14 cellular contexts compared by ENCODE assay signal in the genomic region with DNA sequence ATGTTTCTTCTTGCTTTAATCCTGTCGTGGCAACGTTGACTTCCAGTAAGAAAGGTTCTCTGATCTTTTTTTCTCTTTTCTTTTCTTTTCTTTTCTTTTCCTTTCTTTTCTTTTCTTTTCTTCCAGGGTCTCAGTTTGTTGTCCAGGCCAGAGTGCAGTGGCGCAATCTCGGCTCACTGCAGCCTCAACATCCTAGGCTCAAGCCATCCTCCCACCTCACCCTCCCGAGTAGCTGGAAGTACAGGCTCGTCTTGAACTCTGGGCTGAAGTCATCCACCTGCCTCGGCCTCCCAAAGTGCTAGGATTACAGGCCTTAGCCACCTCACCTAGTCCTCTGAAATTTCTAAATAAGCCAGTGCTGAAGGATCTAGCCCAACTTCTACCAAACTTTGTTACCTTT. TPM values are rescaled to one million over a fixed set of nuclear protein-coding genes. Genes with fewer than 3 reads are reported as not detected.
DNase-seq lines count a peak whose midpoint lies in the region; ATAC-seq, FAIRE-seq and TF ChIP-seq lines count a peak whose summit lies in the region.
"Had no signal": no experiment of that assay in that cellular context is flagged by ENCODE, and none has a peak within 500 bp of the region (broad histone marks: within the 10 kb centered on the region; RNA-seq: fewer than 3 reads in every experiment).

No MANE protein-coding gene starts in this region.

- H3K4me1 ChIP-seq in OCI-LY3 (ENCODE audit: low read length) (peaks cover 31% of the 10 kb centered on the region), neuronal stem cell (ENCODE audit: control insufficient read depth in 2 of 2, insufficient read depth in 1 of 2, low read depth in 1 of 2, low read length in 2 of 2) (peaks cover 0 to 10% of the 10 kb centered on the region in 2 donors)

- H3K9me3 ChIP-seq in OCI-LY3 (ENCODE audit: insufficient read depth, low read length) (no peaks in the 10 kb centered on the region), neuronal stem cell (replicated peaks in 1 of 2; ENCODE audit: control insufficient read depth in 2 of 2, insufficient read depth in 1 of 2, low read depth in 1 of 2, low read length in 2 of 2) (no peaks in the 10 kb centered on the region)
- H3K9me3 ChIP-seq: MG63 had no signal

- no peak overlapping the region for H2BK5ac ChIP-seq in neuronal stem cell (ENCODE audit: low read length)

- H3K27me3 ChIP-seq in OCI-LY3 (ENCODE audit: low read depth, low read length) (no peaks in the 10 kb centered on the region), neuronal stem cell (ENCODE audit: control insufficient read depth in 3 of 3, insufficient read depth in 3 of 3, low read depth in 1 of 3, low read length in 3 of 3) (peaks cover 0 to 3% (median 0%) of the 10 kb centered on the region in 3 experiments)
- H3K27me3 ChIP-seq: brain microvascular endothelial cell had no signal

- no CpG with 5 or more reads among the region's 7 CpGs for WGBS in neuronal stem cell (ENCODE audit: extremely low coverage in 2 of 2, insufficient read length in 2 of 2, insufficient replicate concordance in 1 of 2), 2 donors

- H4K20me1 ChIP-seq in OCI-LY3 (ENCODE audit: insufficient read depth, low read length), result no peaks in the 10 kb centered on the region

- H2BK12ac ChIP-seq in neuronal stem cell (ENCODE audit: low read length), result no peak overlapping the region

- DNase-seq in GM12892 (ENCODE audit: insufficient read length) (no peak), epithelial cell of proximal tubule (ENCODE audit: low read depth) (no peak), neuronal stem cell (ENCODE audit: low spot score) (no peak), nucleus accumbens (lab: John Stamatoyannopoulos, UW) (no peak), hypothalamus (lab: John Stamatoyannopoulos, UW) (no peak)
- no peak for DNase-seq in activated T-cell treated with anti-CD3 and anti-CD28 coated beads, Interleukin-2, amount 50 U/mL, for 48 hours
- DNase-seq: activated CD4-positive, alpha-beta T cell treated with anti-CD3 and anti-CD28 coated beads, Interleukin-2, amount 10 ng/mL, durations not matched to agents 24 days and 14 days; brain microvascular endothelial cell; GDM1; kidney glomerular epithelial cell; MG63; naive thymus-derived CD8-positive, alpha-beta T cell had no signal

- H2BK120ac ChIP-seq in neuronal stem cell (ENCODE audit: low read depth, low read length), result no peak overlapping the region

- H3K79me1 ChIP-seq in neuronal stem cell (ENCODE audit: low read depth, low read length), result peaks cover 5% of the 10 kb centered on the region

- ATAC-seq in HG03457 (IDR thresholded peaks at IDR 0.05; ENCODE audit: unreplicated experiment), result no peak
- ATAC-seq: naive thymus-derived CD8-positive, alpha-beta T cell had no signal

- H3K36me3 ChIP-seq in OCI-LY3 (replicated peaks; ENCODE audit: low read depth, low read length) (no peaks in the 10 kb centered on the region), neuronal stem cell (replicated peaks in 1 of 2; ENCODE audit: control insufficient read depth in 2 of 2, insufficient read depth in 2 of 2, low read length in 2 of 2) (peaks cover 0 to 2% of the 10 kb centered on the region in 2 donors)
- H3K36me3 ChIP-seq: brain microvascular endothelial cell, MG63 had no signal

- no peak overlapping the region for H4K91ac ChIP-seq in neuronal stem cell (ENCODE audit: low read depth, low read length, poor library complexity)

- peak; percentile 27 for FAIRE-seq in GM12892 (lab: Jason Lieb, UNC)

- H3K23ac ChIP-seq in neuronal stem cell (ENCODE audit: low read depth, low read length, poor library complexity), result no peak overlapping the region

- H3K27ac ChIP-seq in OCI-LY3 (ENCODE audit: low read length) (no peak overlapping the region), neuronal stem cell (replicated peaks; ENCODE audit: low read length) (no peak overlapping the region)
- H3K27ac ChIP-seq: brain microvascular endothelial cell had no signal

- H3K79me2 ChIP-seq in OCI-LY3 (ENCODE audit: low read length), result 0 out of 2 replicates have a peak, but pooled peaks cover 3% of the 10 kb centered on the region

- peak overlapping the region; percentile 90; the same call in 1 of the 2 replicates for H3K4me3 ChIP-seq in OCI-LY3 (ENCODE audit: low read length)
- H3K4me3 ChIP-seq in epithelial cell of proximal tubule (ENCODE audit: low read depth, low read length), result peak overlapping the region; percentile 92
- H3K4me3 ChIP-seq in neuronal stem cell (ENCODE audit: low read length in 2 of 2), result peak overlapping the region; percentile 79 to 82
- H3K4me3 ChIP-seq: MG63 had no signal

- H3K14ac ChIP-seq in neuronal stem cell (ENCODE audit: low read length), result no peak overlapping the region

- H4K8ac ChIP-seq in neuronal stem cell (ENCODE audit: low read depth, low read length), result no peak overlapping the region

- no peak overlapping the region for H2AK5ac ChIP-seq in neuronal stem cell (ENCODE audit: low read depth, low read length)

- H3K18ac ChIP-seq in neuronal stem cell (ENCODE audit: low read length), result no peak overlapping the region

- no peak for TF ChIP-seq POLR2A in GM12892 (IDR thresholded peaks at IDR 0.05; ENCODE audit: low read depth, low read length)

- peak overlapping the region; percentile 86 for H3K4me2 ChIP-seq in OCI-LY3 (ENCODE audit: low read length)
- H3K4me2 ChIP-seq in neuronal stem cell (ENCODE audit: insufficient read depth, low read length, poor library complexity, severe bottlenecking), result peak overlapping the region; percentile 75

- no peak overlapping the region for H2BK15ac ChIP-seq in neuronal stem cell (ENCODE audit: low read length)

- H2AFZ ChIP-seq in OCI-LY3 (ENCODE audit: low read depth, low read length), result no peak overlapping the region
- no peak overlapping the region for H2AFZ ChIP-seq in neuronal stem cell (ENCODE audit: low read length)

- H3K4ac ChIP-seq in neuronal stem cell (ENCODE audit: low read length), result no peak overlapping the region

- TF ChIP-seq CTCF in OCI-LY3 (IDR thresholded peaks at IDR 0.05; ENCODE audit: low read depth, low read length) (no peak), epithelial cell of proximal tubule (conservative IDR thresholded peaks at IDR 0.05; ENCODE audit: low read depth, low read length) (no peak)

- H3K9ac ChIP-seq in OCI-LY3 (ENCODE audit: low read length) (no peak overlapping the region), neuronal stem cell (ENCODE audit: low read depth, low read length, poor library complexity) (no peak overlapping the region)

RNA-seq across cellular contexts. Expression of a gene that starts 1.3 kb away (rescaled TPM):
- 2.0 TPM for polyA plus RNA-seq in GM12892 (2012; ENCODE audit: missing spikeins)
- total RNA-seq in epithelial cell of proximal tubule, result 13.7 and 16.7 TPM in 2 replicates
- polyA plus RNA-seq in neuronal stem cell (2013, experiment 1 of 2), result 9.3 TPM
- polyA plus RNA-seq in neuronal stem cell (2013, experiment 2 of 2), result 9.2 TPM
